ENCODE assay signal across 9 cellular contexts in the genomic region with DNA sequence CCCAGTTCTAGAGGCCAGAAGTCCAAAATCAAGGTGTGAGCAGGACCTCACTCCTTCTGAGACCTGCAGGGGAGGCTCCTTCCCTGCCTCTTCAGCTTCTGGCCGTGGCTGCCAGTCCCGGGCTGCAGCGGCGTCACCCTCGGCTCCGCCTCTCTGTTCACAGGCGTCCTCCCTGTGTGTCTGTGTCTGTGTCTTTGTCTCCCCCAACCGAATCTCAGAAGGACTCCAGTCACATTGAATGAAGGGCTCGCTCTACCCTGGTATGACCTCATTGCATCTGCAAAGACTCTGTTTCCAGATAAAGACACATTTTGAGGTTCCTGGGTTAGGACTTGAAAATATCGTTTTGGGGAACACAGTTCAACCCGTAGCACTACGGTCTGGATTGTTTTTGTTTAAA. TPM values are rescaled to one million over a fixed set of nuclear protein-coding genes. Genes with fewer than 3 reads are reported as not detected.
DNase-seq lines count a peak whose midpoint lies in the region; ATAC-seq, FAIRE-seq and TF ChIP-seq lines count a peak whose summit lies in the region.
"Had no signal": no experiment of that assay in that cellular context is flagged by ENCODE, and none has a peak within 500 bp of the region (broad histone marks: within the 10 kb centered on the region; RNA-seq: fewer than 3 reads in every experiment).

No MANE protein-coding gene starts in this region.

- no peaks in the 10 kb centered on the region for H3K4me1 ChIP-seq in CD8-positive, alpha-beta T cell (ENCODE audit: insufficient read depth, low read length)
- no peaks in the 10 kb centered on the region for H3K4me1 ChIP-seq in foreskin keratinocyte
- no peaks in the 10 kb centered on the region for H3K4me1 ChIP-seq in pancreas

- no peak overlapping the region for H3K4me3 ChIP-seq in CD8-positive, alpha-beta T cell (ENCODE audit: low read depth, low read length)
- H3K4me3 ChIP-seq in pancreas = no peak overlapping the region

- H3K9me3 Mint-ChIP-seq in CD8-positive, alpha-beta T cell = no peaks in the 10 kb centered on the region

- intact Hi-C loops in CD8-positive, alpha-beta T cell (cut with DNase I, micrococcal nuclease) = loop anchor here in 1 of 2 experiments (1.0 to 2.0 kb wide), 2 partner anchors 154 to 209 kb away; no protein-coding TSS in a partner anchor
- intact Hi-C loops in pancreas (cut with DNase I) = no loop called here

- H3K4me1 Mint-ChIP-seq in CD8-positive, alpha-beta T cell (ENCODE audit: low read depth) = peaks cover 7% of the 10 kb centered on the region

- POLR2A ChIA-PET in CD8-positive, alpha-beta T cell (lab: Charles Lee) = no interaction called here

- ATAC-seq in CD8-positive, alpha-beta T cell = peak; percentile 97
- peak; percentile 83 for ATAC-seq in foreskin keratinocyte
- peak; percentile 90 to 99 (median 98) for ATAC-seq in pancreas
- ATAC-seq in GM21528 (IDR thresholded peaks at IDR 0.05; ENCODE audit: low FRiP score, unreplicated experiment) = no peak
- ATAC-seq in GM19467 (IDR thresholded peaks at IDR 0.05; ENCODE audit: unreplicated experiment) = no peak

- DNase-seq in CD8-positive, alpha-beta T cell = peak; percentile 12 to 71 (median 53)
- peak; percentile 21 for DNase-seq in HCEC 1CT
- peak; percentile 70 for DNase-seq in NCI-H748 (lab: John Stamatoyannopoulos, UW; ENCODE audit: unreplicated experiment)
- DNase-seq in activated CD8-positive, alpha-beta memory T cell treated with anti-CD3 and anti-CD28 coated beads, Interleukin-2, amount 50 U/mL, for 1 hour (ENCODE audit: extremely low read depth) = peak; percentile 23
- peak; percentile 5 to 29 for DNase-seq in foreskin keratinocyte
- peak; percentile 39 to 80 (median 54) for DNase-seq in pancreas

- peak overlapping the region; percentile 58 for H3K27ac Mint-ChIP-seq in CD8-positive, alpha-beta T cell

- 9 to 11% methylated on average over 12 of the region's 12 CpGs for WGBS in pancreas, 2 donors

- peaks cover 28% of the 10 kb centered on the region for H3K27me3 Mint-ChIP-seq in CD8-positive, alpha-beta T cell (ENCODE audit: low read depth)

- H3K36me3 Mint-ChIP-seq in CD8-positive, alpha-beta T cell = no peaks in the 10 kb centered on the region

- H3K36me3 ChIP-seq in CD8-positive, alpha-beta T cell (ENCODE audit: insufficient read depth, low read length) = no peaks in the 10 kb centered on the region
- no peaks in the 10 kb centered on the region for H3K36me3 ChIP-seq in pancreas

- no peaks in the 10 kb centered on the region for H3K27me3 ChIP-seq in CD8-positive, alpha-beta T cell (ENCODE audit: insufficient read depth, low read length)
- H3K27me3 ChIP-seq in foreskin keratinocyte (peaks cover 9% of the 10 kb centered on the region), pancreas (no peaks in the 10 kb centered on the region)

- H3K27ac ChIP-seq in CD8-positive, alpha-beta T cell (ENCODE audit: low read depth, low read length) = no peak overlapping the region
- H3K27ac ChIP-seq in foreskin keratinocyte (no peak overlapping the region), pancreas (no peak overlapping the region)

- FAIRE-seq in pancreas (lab: Jason Lieb, UNC) = no peak
- FAIRE-seq: frontal cortex had no signal

- TF ChIP-seq CTCF in CD8-positive, alpha-beta T cell (IDR thresholded peaks at IDR 0.05) = peak; percentile 34
- TF ChIP-seq CTCF in foreskin keratinocyte (conservative IDR thresholded peaks at IDR 0.05) = peak; percentile 56
- TF ChIP-seq CTCF in pancreas (IDR thresholded peaks at IDR 0.05) = peak in 1 of 4 donors; percentile 12

- CTCF ChIA-PET in CD8-positive, alpha-beta T cell (lab: Charles Lee) = interaction anchor here (0.7 to 1.3 kb wide), 2 partner anchors 115 to 124 kb away, joined by 3 read pairs; a partner anchor contains a TSS

- no peaks in the 10 kb centered on the region for H3K9me3 ChIP-seq in CD8-positive, alpha-beta T cell (ENCODE audit: low read length)
- H3K9me3 ChIP-seq in pancreas = no peaks in the 10 kb centered on the region

- H3K4me3 Mint-ChIP-seq in CD8-positive, alpha-beta T cell = no peak overlapping the region

RNA-seq across cellular contexts. Expression of a gene that starts 33.1 kb away (rescaled TPM):
- 10 to 100 TPM; 43.1 to 44.5 TPM for total RNA-seq in CD8-positive, alpha-beta T cell
- total RNA-seq in foreskin keratinocyte (25.5 and 29.4 TPM in 2 replicates), pancreas (10 to 100 TPM; 22.7 to 36.3 (median 27.6) TPM)
- polyA plus RNA-seq in foreskin keratinocyte (12.9 and 15.7 TPM in 2 replicates), pancreas (10 to 100 TPM; 12.9 to 23.4 TPM)

RNA-seq across cellular contexts. Expression of a gene that starts 36.1 kb away (rescaled TPM):
- total RNA-seq in CD8-positive, alpha-beta T cell = not detected
- not detected in 2 replicates for total RNA-seq in foreskin keratinocyte
- polyA plus RNA-seq in foreskin keratinocyte = not detected in 2 replicates
- not detected for total RNA-seq in pancreas
- polyA plus RNA-seq in pancreas = not detected
- total RNA-seq: frontal cortex had no signal

Comparison
In these comparisons a context has a peak if more than half of its experiments do, and no peak if none do; other contexts are left out.
1. ATAC-seq: peak in CD8-positive, alpha-beta T cell (single experiment), foreskin keratinocyte (single experiment) and pancreas (4 of 4); none in GM21528 (single experiment) and GM19467 (single experiment).
2. DNase-seq: peak in every context shown above with its lines; median percentile 70 in NCI-H748; 54 in pancreas; 53 in CD8-positive, alpha-beta T cell; 23 in activated CD8-positive, alpha-beta memory T cell treated with anti-CD3 and anti-CD28 coated beads, Interleukin-2, amount 50 U/mL, for 1 hour; 21 in HCEC 1CT; 17 in foreskin keratinocyte.